In genomic region chr3:179149951-179150350, GRCh38 we compare ENCODE assay signal across 1 cellular context.
TF ChIP-seq lines count a peak whose summit lies in the region.

No MANE protein-coding gene starts in this region.

TF ChIP-seq in WTC11, 78 proteins besides CTCF, POLR2A, EP300 and RAD21 (continued from another document):
- TF ChIP-seq PRDM15 (CRISPR knock-in tag; IDR thresholded peaks at IDR 0.05) (no peak), ZNF232 (CRISPR knock-in tag; IDR thresholded peaks at IDR 0.05) (no peak), GTF2I (CRISPR knock-in tag; conservative IDR thresholded peaks at IDR 0.05) (no peak), JUN (CRISPR knock-in tag; IDR thresholded peaks at IDR 0.05) (no peak), ZNF396 (CRISPR knock-in tag; IDR thresholded peaks at IDR 0.05; ENCODE audit: borderline replicate concordance) (no peak), CREB1 (CRISPR knock-in tag; IDR thresholded peaks at IDR 0.05) (no peak), ZNF423 (CRISPR knock-in tag; IDR thresholded peaks at IDR 0.05) (no peak), SMAD3 (CRISPR knock-in tag; IDR thresholded peaks at IDR 0.05; ENCODE audit: borderline replicate concordance) (no peak)
